ENCODE assay signal across 25 cellular contexts in genomic region chr11:134159652-134160051, GRCh38.
"Had no signal": no experiment of that assay in that cellular context is flagged by ENCODE, and none has a peak within 500 bp of the region (broad histone marks: within the 10 kb centered on the region; RNA-seq: fewer than 3 reads in every experiment).

No MANE protein-coding gene starts in this region.

- H3K9me3 Mint-ChIP-seq: dendritic cell treated with granulocyte-macrophage colony-stimulating factor and Interleukin-4, amounts not matched to agents 40 ng/mL and 50 ng/mL, for 4 days; effector memory CD8-positive, alpha-beta T cell had no signal

- H3K27me3 ChIP-seq: colonic mucosa, esophagus muscularis mucosa, foreskin keratinocyte, gastroesophageal sphincter, heart right ventricle, left lung had no signal

- H3K4me3 ChIP-seq: colonic mucosa, esophagus muscularis mucosa, gastroesophageal sphincter, heart right ventricle, left lung, lung, mucosa of descending colon had no signal

- H3K27me3 Mint-ChIP-seq: dendritic cell treated with granulocyte-macrophage colony-stimulating factor and Interleukin-4, amounts not matched to agents 40 ng/mL and 50 ng/mL, for 4 days; effector memory CD8-positive, alpha-beta T cell had no signal

- H3K36me3 ChIP-seq: colonic mucosa had no signal

- H3K9me3 ChIP-seq: colonic mucosa, esophagus muscularis mucosa, gastroesophageal sphincter, heart right ventricle, left lung, mucosa of descending colon had no signal

- H3K4me1 ChIP-seq: colonic mucosa, esophagus muscularis mucosa, foreskin keratinocyte, gastroesophageal sphincter, heart right ventricle, left lung had no signal

- H3K4me1 Mint-ChIP-seq: endodermal cell, mesothelial cell of epicardium had no signal

- DNase-seq: cerebellar nuclear complex; colonic mucosa; cortex of kidney; effector CD8-positive, alpha-beta T cell; effector memory CD8-positive, alpha-beta T cell; endodermal cell; head of caudate nucleus; heart right ventricle; hippocampal formation; left cardiac atrium; left lung; left ventricle myocardium superior; mesenchymal stem cell; mucosa of descending colon had no signal

- H3K27ac Mint-ChIP-seq: dendritic cell treated with granulocyte-macrophage colony-stimulating factor and Interleukin-4, amounts not matched to agents 40 ng/mL and 50 ng/mL, for 4 days; endodermal cell; mesothelial cell of epicardium had no signal

- FAIRE-seq: endometrium, endothelial cell of umbilical vein, frontal cortex, islet of Langerhans, keratinocyte had no signal

- H3K4me3 Mint-ChIP-seq: dendritic cell treated with granulocyte-macrophage colony-stimulating factor and Interleukin-4, amounts not matched to agents 40 ng/mL and 50 ng/mL, for 4 days; effector memory CD8-positive, alpha-beta T cell; endodermal cell; mesothelial cell of epicardium had no signal

- H3K27ac ChIP-seq: colonic mucosa, esophagus muscularis mucosa, foreskin keratinocyte, gastroesophageal sphincter, heart right ventricle, left lung had no signal
